In genomic region chr2:234950730-234951385, GRCh38 we compare ENCODE assay signal across 8 cellular contexts. TPM values are rescaled to one million over a fixed set of nuclear protein-coding genes. Genes with fewer than 3 reads are reported as not detected.
DNase-seq lines count a peak whose midpoint lies in the region; ATAC-seq lines count a peak whose summit lies in the region.

No MANE protein-coding gene starts in this region.

- H3K4me1 ChIP-seq in endocrine pancreas (ENCODE audit: control insufficient read depth, insufficient read depth, low read length): no peaks in the 10 kb centered on the region
- H3K4me1 ChIP-seq in urinary bladder (ENCODE audit: insufficient read depth): no peaks in the 10 kb centered on the region

- DNase-seq in activated effector memory CD4-positive, alpha-beta T cell treated with anti-CD3 and anti-CD28 coated beads, Interleukin-2, amount 50 U/mL, for 16 hours: peak; percentile 56
- DNase-seq in activated effector memory CD4-positive, alpha-beta T cell treated with Interleukin-2 at 50 U/mL for 16 hours: no peak
- peak; percentile 74 for DNase-seq in mesenteric fat pad (ENCODE audit: low spot score)
- DNase-seq in NCI-H2029 (lab: John Stamatoyannopoulos, UW): no peak
- DNase-seq in stimulated activated CD4-positive, alpha-beta T cell treated with anti-CD3 and anti-CD28 coated beads, Interleukin-15, amount 100 ng/mL, for 24 hours: no peak

- H3K9me3 ChIP-seq in endocrine pancreas (ENCODE audit: control insufficient read depth, low read length): no peaks in the 10 kb centered on the region

- no peaks in the 10 kb centered on the region for H3K27me3 ChIP-seq in endocrine pancreas (ENCODE audit: control insufficient read depth, insufficient read depth, low read length)

- no peak for ATAC-seq in HG03460 (IDR thresholded peaks at IDR 0.05; ENCODE audit: unreplicated experiment)

- H3K9ac ChIP-seq in endocrine pancreas (ENCODE audit: control insufficient read depth, insufficient read depth, low read length): peak overlapping the region; percentile 47

- no peak overlapping the region for H3K27ac ChIP-seq in urinary bladder (ENCODE audit: low read depth)

- H3K36me3 ChIP-seq in endocrine pancreas (ENCODE audit: control insufficient read depth, insufficient read depth, low read length): no peaks in the 10 kb centered on the region
- H3K36me3 ChIP-seq in urinary bladder (ENCODE audit: insufficient read depth): no peaks in the 10 kb centered on the region

- WGBS in urinary bladder: 30% methylated on average over 35 of the region's 35 CpGs

- H3K4me3 ChIP-seq in endocrine pancreas (ENCODE audit: control insufficient read depth, insufficient read depth, low read length): no peak overlapping the region
- H3K4me3 ChIP-seq in urinary bladder (ENCODE audit: low read depth, low read length): peak overlapping the region; percentile 88

RNA-seq across cellular contexts. Expression of gene SH3BP4, which starts 1.0 kb away (rescaled TPM):
- total RNA-seq in mesenteric fat pad (20.5 TPM), urinary bladder (11.7 TPM)
- 14.3 TPM for polyA plus RNA-seq in urinary bladder

Comparison
In these comparisons a context has a peak if more than half of its experiments do, and no peak if none do; other contexts are left out.
1. DNase-seq: peak in activated effector memory CD4-positive, alpha-beta T cell treated with anti-CD3 and anti-CD28 coated beads, Interleukin-2, amount 50 U/mL, for 16 hours (single experiment) and mesenteric fat pad (single experiment); none in activated effector memory CD4-positive, alpha-beta T cell treated with Interleukin-2 at 50 U/mL for 16 hours (single experiment), NCI-H2029 (single experiment) and stimulated activated CD4-positive, alpha-beta T cell treated with anti-CD3 and anti-CD28 coated beads, Interleukin-15, amount 100 ng/mL, for 24 hours (single experiment).